In genomic region chr14:42149609-42150261, GRCh38 we compare ENCODE assay signal across 19 cellular contexts.
DNase-seq lines count a peak whose midpoint lies in the region; ATAC-seq and TF ChIP-seq lines count a peak whose summit lies in the region.
"Had no signal": no experiment of that assay in that cellular context is flagged by ENCODE, and none has a peak within 500 bp of the region (broad histone marks: within the 10 kb centered on the region; RNA-seq: fewer than 3 reads in every experiment).

No MANE protein-coding gene starts in this region.

- no peaks in the 10 kb centered on the region for H3K79me1 ChIP-seq in mesenchymal stem cell (replicated peaks; ENCODE audit: low read length, poor library complexity, severe bottlenecking)

- WGBS in GM23248 (ENCODE audit: low coverage in 1 of 2, low lambda C conversion rate in 2 of 2, missing lambda C conversion rate in 2 of 2), 2 experiments = 100% methylated on average over 1 of the region's 1 CpG
- WGBS in mesenchymal stem cell = no CpG with 5 or more reads among the region's 1 CpG
- 53 to 77% (median 72%) methylated on average over 1 of the region's 1 CpG for WGBS in spleen, 5 donors

- intact Hi-C loops in A673 (cut with micrococcal nuclease; ENCODE audit: unreplicated experiment) = no loop called here
- intact Hi-C loops in spleen (cut with DNase I; ENCODE audit: low total_unique reads) = no loop called here

- no peaks in the 10 kb centered on the region for H3K36me3 ChIP-seq in GM23248 (ENCODE audit: low read depth)
- no peaks in the 10 kb centered on the region for H3K36me3 ChIP-seq in mesenchymal stem cell (ENCODE audit: control insufficient read depth in 1 of 2, insufficient read depth in 2 of 2, low read depth in 1 of 2, low read length in 2 of 2)
- no peaks in the 10 kb centered on the region for H3K36me3 ChIP-seq in A673 (ENCODE audit: insufficient read depth, low read length, poor library complexity, severe bottlenecking)
- H3K36me3 ChIP-seq in spleen = no peaks in the 10 kb centered on the region
- H3K36me3 ChIP-seq: gastrocnemius medialis, prostate gland, tibial nerve, WERI-Rb-1 had no signal

- H3F3A ChIP-seq in GM23248 (ENCODE audit: insufficient read depth) = no peaks in the 10 kb centered on the region

- POLR2A ChIA-PET in A673 (lab: Charles Lee; ENCODE audit: low non-redundant PET) = no interaction called here

- H2AFZ ChIP-seq in GM23248 = 0 out of 2 replicates have a peak overlapping the region, but pooled peaks have one; percentile 5
- no peak overlapping the region for H2AFZ ChIP-seq in mesenchymal stem cell (ENCODE audit: low read depth, low read length)

- no peak overlapping the region for H4K91ac ChIP-seq in mesenchymal stem cell (ENCODE audit: low read length)

- H3K4me1 ChIP-seq in GM23248 (ENCODE audit: insufficient read depth) = no peaks in the 10 kb centered on the region
- H3K4me1 ChIP-seq in mesenchymal stem cell (ENCODE audit: control insufficient read depth, insufficient read depth, low read depth, low read length) = no peaks in the 10 kb centered on the region
- H3K4me1 ChIP-seq in A673 (ENCODE audit: insufficient read depth, low read length, poor library complexity, severe bottlenecking) = no peaks in the 10 kb centered on the region
- H3K4me1 ChIP-seq in spleen = no peaks in the 10 kb centered on the region
- H3K4me1 ChIP-seq: gastrocnemius medialis, prostate gland, tibial nerve had no signal

- no peak overlapping the region for H4K8ac ChIP-seq in mesenchymal stem cell (ENCODE audit: low read length)

- CTCF ChIA-PET in A673 (lab: Charles Lee) = no interaction called here
- CTCF ChIA-PET in activated naive CD4-positive, alpha-beta T cell treated with anti-CD3 and anti-CD28 coated beads, Interleukin-2, amount 10 ng/mL, durations not matched to agents 7 days and 5 days (lab: Charles Lee) = no interaction called here

- H3K27me3 Mint-ChIP-seq in activated naive CD4-positive, alpha-beta T cell treated with anti-CD3 and anti-CD28 coated beads, Interleukin-2, amount 10 ng/mL, durations not matched to agents 7 days and 5 days = no peaks in the 10 kb centered on the region
- H3K27me3 Mint-ChIP-seq: CD4-positive, CD25-positive, alpha-beta regulatory T cell; naive B cell; stimulated activated naive B cell treated with anti-CD40 and anti-IgM and Interleukin-4, amounts not matched to agents 10 μg/mL and 1 μg/mL and 100 μg/mL, for 72 hours had no signal

- H3K4me3 ChIP-seq in GM23248 = no peak overlapping the region
- H3K4me3 ChIP-seq in mesenchymal stem cell (ENCODE audit: insufficient read depth in 1 of 2, low read depth in 1 of 2, low read length in 2 of 2) = peak overlapping the region in 1 of 2 experiments; percentile 35
- no peak overlapping the region for H3K4me3 ChIP-seq in A673 (ENCODE audit: low read depth, low read length, poor library complexity, severe bottlenecking)
- H3K4me3 ChIP-seq in spleen = no peak overlapping the region
- H3K4me3 ChIP-seq: gastrocnemius medialis, prostate gland, tibial nerve had no signal

- no peak overlapping the region for H3K27ac Mint-ChIP-seq in activated naive CD4-positive, alpha-beta T cell treated with anti-CD3 and anti-CD28 coated beads, Interleukin-2, amount 10 ng/mL, durations not matched to agents 7 days and 5 days
- H3K27ac Mint-ChIP-seq: activated CD8-positive, alpha-beta T cell treated with anti-CD3 and anti-CD28 coated beads, Interleukin-2, amount 10 ng/mL, durations not matched to agents 7 days and 5 days; CD4-positive, CD25-positive, alpha-beta regulatory T cell; H9; naive B cell; stimulated activated naive B cell treated with anti-CD40 and anti-IgM and Interleukin-4, amounts not matched to agents 10 μg/mL and 1 μg/mL and 100 μg/mL, for 72 hours had no signal

- no peak overlapping the region for H2BK120ac ChIP-seq in mesenchymal stem cell (ENCODE audit: low read depth, low read length)

- no peaks in the 10 kb centered on the region for H3K9me3 ChIP-seq in GM23248 (ENCODE audit: low read depth)
- no peaks in the 10 kb centered on the region for H3K9me3 ChIP-seq in mesenchymal stem cell (ENCODE audit: control insufficient read depth, low read length)
- H3K9me3 ChIP-seq in A673 (ENCODE audit: low read depth, low read length, poor library complexity, severe bottlenecking) = no peaks in the 10 kb centered on the region
- peaks cover 0 to 4% (median 0%) of the 10 kb centered on the region in 8 donors for H3K9me3 ChIP-seq in spleen
- H3K9me3 ChIP-seq: gastrocnemius medialis, prostate gland, tibial nerve had no signal

- in situ Hi-C loops in GM23248 (cut with MboI) = no loop called here

- no TSS peak for BruUV-seq in A673 (replicated peaks; lab: Mats Ljungman, UMichigan)

- no peak overlapping the region for H3K4me2 ChIP-seq in GM23248 (ENCODE audit: unreplicated experiment)
- H3K4me2 ChIP-seq in mesenchymal stem cell (ENCODE audit: low read length, poor library complexity, severe bottlenecking) = no peak overlapping the region

- TF ChIP-seq POLR2A in spleen (IDR thresholded peaks at IDR 0.05) = no peak

- H3K36me3 Mint-ChIP-seq in activated naive CD4-positive, alpha-beta T cell treated with anti-CD3 and anti-CD28 coated beads, Interleukin-2, amount 10 ng/mL, durations not matched to agents 7 days and 5 days = no peaks in the 10 kb centered on the region
- H3K36me3 Mint-ChIP-seq: CD4-positive, CD25-positive, alpha-beta regulatory T cell; naive B cell; stimulated activated naive B cell treated with anti-CD40 and anti-IgM and Interleukin-4, amounts not matched to agents 10 μg/mL and 1 μg/mL and 100 μg/mL, for 72 hours had no signal

- H3K79me2 ChIP-seq in GM23248 (ENCODE audit: insufficient read depth) = no peaks in the 10 kb centered on the region

- no peak for TF ChIP-seq CTCF in A673 (conservative IDR thresholded peaks at IDR 0.05; ENCODE audit: low read depth, low read length)
- TF ChIP-seq CTCF in spleen (IDR thresholded peaks at IDR 0.05 in 8 of 11, conservative IDR thresholded peaks at IDR 0.05 in 3 of 11) = no peak

- no peak overlapping the region for H3K4me3 Mint-ChIP-seq in activated naive CD4-positive, alpha-beta T cell treated with anti-CD3 and anti-CD28 coated beads, Interleukin-2, amount 10 ng/mL, durations not matched to agents 7 days and 5 days
- H3K4me3 Mint-ChIP-seq: activated CD8-positive, alpha-beta T cell treated with anti-CD3 and anti-CD28 coated beads, Interleukin-2, amount 10 ng/mL, durations not matched to agents 7 days and 5 days; CD4-positive, CD25-positive, alpha-beta regulatory T cell; H9; naive B cell; stimulated activated naive B cell treated with anti-CD40 and anti-IgM and Interleukin-4, amounts not matched to agents 10 μg/mL and 1 μg/mL and 100 μg/mL, for 72 hours had no signal

- no peak overlapping the region for H2BK15ac ChIP-seq in mesenchymal stem cell (ENCODE audit: low read depth, poor library complexity, severe bottlenecking)

- H3K27ac ChIP-seq in GM23248 (no peak overlapping the region), mesenchymal stem cell (ENCODE audit: low read length, poor library complexity, severe bottlenecking) (no peak overlapping the region), A673 (ENCODE audit: low read depth, low read length, poor library complexity, severe bottlenecking) (no peak overlapping the region), spleen (no peak overlapping the region)
- H3K27ac ChIP-seq: gastrocnemius medialis, prostate gland, tibial nerve, WERI-Rb-1 had no signal

- no peak overlapping the region for H3K23ac ChIP-seq in mesenchymal stem cell (ENCODE audit: low read length in 2 of 2)

- H3K9ac ChIP-seq in GM23248 (no peak overlapping the region), mesenchymal stem cell (ENCODE audit: low read length) (peak overlapping the region; percentile 62)

- no peak overlapping the region for H2BK12ac ChIP-seq in mesenchymal stem cell (ENCODE audit: low read length in 2 of 2)

- no peaks in the 10 kb centered on the region for H3K9me3 Mint-ChIP-seq in activated naive CD4-positive, alpha-beta T cell treated with anti-CD3 and anti-CD28 coated beads, Interleukin-2, amount 10 ng/mL, durations not matched to agents 7 days and 5 days

- H2BK5ac ChIP-seq in mesenchymal stem cell (ENCODE audit: low read depth, low read length, poor library complexity, severe bottlenecking) = no peak overlapping the region

- H3K18ac ChIP-seq in mesenchymal stem cell (ENCODE audit: low read depth in 1 of 2, low read length in 2 of 2) = no peak overlapping the region

- H3K4me1 Mint-ChIP-seq in activated naive CD4-positive, alpha-beta T cell treated with anti-CD3 and anti-CD28 coated beads, Interleukin-2, amount 10 ng/mL, durations not matched to agents 7 days and 5 days = no peaks in the 10 kb centered on the region
- H3K4me1 Mint-ChIP-seq: CD4-positive, CD25-positive, alpha-beta regulatory T cell; H9; stimulated activated naive B cell treated with anti-CD40 and anti-IgM and Interleukin-4, amounts not matched to agents 10 μg/mL and 1 μg/mL and 100 μg/mL, for 72 hours had no signal

- no peaks in the 10 kb centered on the region; the same call in 1 of the 2 replicates for H3K9me2 ChIP-seq in GM23248 (ENCODE audit: insufficient read depth)

- H3K27me3 ChIP-seq in GM23248 (replicated peaks; ENCODE audit: insufficient read depth) (no peaks in the 10 kb centered on the region), mesenchymal stem cell (ENCODE audit: control insufficient read depth in 1 of 2, insufficient read depth in 1 of 2, low read length in 2 of 2) (no peaks in the 10 kb centered on the region), A673 (replicated peaks; ENCODE audit: insufficient read depth, low read depth, low read length, poor library complexity) (no peaks in the 10 kb centered on the region), spleen (replicated peaks in 1 of 7) (no peaks in the 10 kb centered on the region)
- H3K27me3 ChIP-seq: gastrocnemius medialis, tibial nerve had no signal

- no peaks in the 10 kb centered on the region for H4K20me1 ChIP-seq in GM23248 (ENCODE audit: insufficient read depth)

- no peak overlapping the region for H2AK5ac ChIP-seq in mesenchymal stem cell (ENCODE audit: low read length, severe bottlenecking)

- DNase-seq in GM23248 = no peak
- DNase-seq in HT1080 (ENCODE audit: low read depth) = peak; percentile 2
- peak; percentile 17 for DNase-seq in mesenchymal stem cell
- no peak for DNase-seq in A673 (ENCODE audit: low spot score)
- no peak for DNase-seq in spleen
- DNase-seq in activated naive CD4-positive, alpha-beta T cell treated with anti-CD3 and anti-CD28 coated beads, Interleukin-2, amount 10 ng/mL, durations not matched to agents 7 days and 5 days = no peak
- DNase-seq: activated CD8-positive, alpha-beta T cell treated with anti-CD3 and anti-CD28 coated beads, Interleukin-2, amount 10 ng/mL, durations not matched to agents 7 days and 5 days; CD4-positive, CD25-positive, alpha-beta regulatory T cell; central memory CD4-positive, alpha-beta T cell; DMS79 treated with DMSO at 0.1 percent for 48 hours; gastrocnemius medialis; H9; naive B cell; NCI-H2081; stimulated activated naive B cell treated with anti-CD40 and anti-IgM and Interleukin-4, amounts not matched to agents 10 μg/mL and 1 μg/mL and 100 μg/mL, for 72 hours; WERI-Rb-1 had no signal

- H3K14ac ChIP-seq in mesenchymal stem cell (ENCODE audit: low read length in 2 of 2) = no peak overlapping the region

- peak; percentile 72 for ATAC-seq in GM18909 (IDR thresholded peaks at IDR 0.05; ENCODE audit: poor library complexity, unreplicated experiment)
- ATAC-seq: activated CD8-positive, alpha-beta T cell treated with anti-CD3 and anti-CD28 coated beads, Interleukin-2, amount 10 ng/mL, durations not matched to agents 7 days and 5 days; gastrocnemius medialis; stimulated activated naive B cell treated with anti-CD40 and anti-IgM and Interleukin-4, amounts not matched to agents 10 μg/mL and 1 μg/mL and 100 μg/mL, for 72 hours had no signal

- no peak overlapping the region for H3K4ac ChIP-seq in mesenchymal stem cell (ENCODE audit: low read depth in 1 of 2, low read length in 2 of 2)

Comparison
In these comparisons a context has a peak if more than half of its experiments do, and no peak if none do; other contexts are left out.
1. DNase-seq: peak in HT1080 (single experiment) and mesenchymal stem cell (single experiment); none in GM23248 (single experiment), A673 (single experiment), spleen (single experiment) and activated naive CD4-positive, alpha-beta T cell treated with anti-CD3 and anti-CD28 coated beads, Interleukin-2, amount 10 ng/mL, durations not matched to agents 7 days and 5 days (single experiment).